8 cellular contexts compared by ENCODE assay signal in genomic region chr5:164013077-164013670, GRCh38.
A peak's percentile ranks its signal among the peaks of the same experiment; 100 is the strongest.
DNase-seq lines count a peak whose midpoint lies in the region; ATAC-seq and TF ChIP-seq lines count a peak whose summit lies in the region.

No MANE protein-coding gene starts in this region.

- no peak overlapping the region for H3K27ac Mint-ChIP-seq in activated naive CD4-positive, alpha-beta T cell treated with anti-CD3 and anti-CD28 coated beads for 36 hours

- ATAC-seq in GM21447 (IDR thresholded peaks at IDR 0.05; ENCODE audit: unreplicated experiment) (peak; percentile 88), left colon (peak; percentile 57)

- H3K36me3 Mint-ChIP-seq in activated naive CD4-positive, alpha-beta T cell treated with anti-CD3 and anti-CD28 coated beads for 36 hours (ENCODE audit: low read depth): no peaks in the 10 kb centered on the region

- no peak for TF ChIP-seq POLR2A in breast epithelium (IDR thresholded peaks at IDR 0.05)

- H3K27me3 ChIP-seq in NT2/D1 (ENCODE audit: insufficient read depth, insufficient read length): no peaks in the 10 kb centered on the region
- peaks cover 0 to 3% of the 10 kb centered on the region in 2 donors for H3K27me3 ChIP-seq in breast epithelium

- H3K9me3 Mint-ChIP-seq in activated naive CD4-positive, alpha-beta T cell treated with anti-CD3 and anti-CD28 coated beads for 36 hours: no peaks in the 10 kb centered on the region

- no peaks in the 10 kb centered on the region for H3K36me3 ChIP-seq in NT2/D1 (ENCODE audit: insufficient read depth, insufficient read length, low read length)
- H3K36me3 ChIP-seq in breast epithelium: no peaks in the 10 kb centered on the region

- CTCF ChIA-PET in activated naive CD4-positive, alpha-beta T cell treated with anti-CD3 and anti-CD28 coated beads for 36 hours (lab: Charles Lee): interaction anchor here (0.6 to 1.0 kb wide), 4 partner anchors 26 to 491 kb away, joined by 3 to 6 read pairs (median 4); no protein-coding TSS in a partner anchor

- peak in 2 of 3 donors; percentile 55 to 61 for TF ChIP-seq CTCF in breast epithelium (IDR thresholded peaks at IDR 0.05)

- H3K27me3 Mint-ChIP-seq in activated naive CD4-positive, alpha-beta T cell treated with anti-CD3 and anti-CD28 coated beads for 36 hours (ENCODE audit: low read depth): no peaks in the 10 kb centered on the region

- H3K4me3 Mint-ChIP-seq in activated naive CD4-positive, alpha-beta T cell treated with anti-CD3 and anti-CD28 coated beads for 36 hours: no peak overlapping the region

- intact Hi-C loops in activated naive CD4-positive, alpha-beta T cell treated with anti-CD3 and anti-CD28 coated beads for 36 hours (cut with micrococcal nuclease): loop anchor here (1.0 to 5.0 kb wide), 4 partner anchors 446 to 1196 kb away; no protein-coding TSS in a partner anchor
- intact Hi-C loops in breast epithelium (cut with DNase I; ENCODE audit: low total_unique reads) (no loop called here), left colon (cut with DNase I, micrococcal nuclease) (loop anchor here in 1 of 2 donors (10.0 kb wide), 3 partner anchors 448 to 1192 kb away; no protein-coding TSS in a partner anchor)

- H3K27ac ChIP-seq in breast epithelium: no peak overlapping the region
- H3K27ac ChIP-seq in substantia nigra (ENCODE audit: low read depth, low read length, poor library complexity, severe bottlenecking): no peak overlapping the region

- H3K4me3 ChIP-seq in NT2/D1 (ENCODE audit: insufficient read length, low read depth): no peak overlapping the region
- H3K4me3 ChIP-seq in breast epithelium: no peak overlapping the region

- no peaks in the 10 kb centered on the region for H3K4me1 Mint-ChIP-seq in activated naive CD4-positive, alpha-beta T cell treated with anti-CD3 and anti-CD28 coated beads for 36 hours (ENCODE audit: low read depth)

- H3K9me3 ChIP-seq in NT2/D1 (ENCODE audit: insufficient read depth, low read length): no peaks in the 10 kb centered on the region
- H3K9me3 ChIP-seq in breast epithelium: no peaks in the 10 kb centered on the region

- DNase-seq in activated naive CD4-positive, alpha-beta T cell treated with anti-CD3 and anti-CD28 coated beads for 36 hours: peak; percentile 62
- DNase-seq in activated naive CD4-positive, alpha-beta T cell (lab: John Stamatoyannopoulos, UW): no peak
- peak; percentile 4 for DNase-seq in HK-2 (ENCODE audit: unreplicated experiment)
- DNase-seq in NT2/D1 (ENCODE audit: low read depth, low spot score): peak; percentile 52
- DNase-seq in breast epithelium (ENCODE audit: low spot score in 2 of 2): no peak
- DNase-seq in left colon: peak in 1 of 2 donors; percentile 53
- DNase-seq in substantia nigra (lab: John Stamatoyannopoulos, UW): peak in 27 of 49 donors; percentile 1 to 66 (median 28)

- no peak overlapping the region for H3K9ac ChIP-seq in NT2/D1 (ENCODE audit: insufficient read length, low read depth)

- H3K4me1 ChIP-seq in NT2/D1 (ENCODE audit: insufficient read depth, insufficient read length) (no peaks in the 10 kb centered on the region), breast epithelium (no peaks in the 10 kb centered on the region)

Comparison
In these comparisons a context has a peak if more than half of its experiments do, and no peak if none do; other contexts are left out.
1. DNase-seq: peak in activated naive CD4-positive, alpha-beta T cell treated with anti-CD3 and anti-CD28 coated beads for 36 hours (single experiment), HK-2 (single experiment), NT2/D1 (single experiment) and substantia nigra (27 of 49); none in activated naive CD4-positive, alpha-beta T cell (0 of 4) and breast epithelium (0 of 2).